ENCODE assay signal across 16 cellular contexts in the genomic region with DNA sequence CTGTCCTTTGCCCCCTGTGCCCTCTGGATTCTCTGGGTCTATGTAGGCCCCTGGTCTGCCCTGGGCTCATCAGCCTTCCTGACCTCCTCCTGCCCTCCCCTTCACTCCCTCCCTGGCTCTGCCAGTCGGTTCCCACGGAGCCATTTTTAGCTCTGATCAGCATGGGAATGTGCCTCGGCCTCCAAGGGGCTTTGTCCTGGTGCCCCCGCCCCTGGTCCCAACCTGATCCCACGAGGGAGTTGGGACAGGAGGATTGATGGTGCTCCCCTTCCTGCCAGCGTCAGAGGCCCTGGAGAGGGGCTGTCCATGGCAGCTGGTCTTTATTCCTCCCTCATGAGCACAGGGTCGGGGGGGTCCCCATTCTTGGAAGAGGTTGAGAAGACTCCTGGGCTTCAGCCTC. TPM values are rescaled to one million over a fixed set of nuclear protein-coding genes. Genes with fewer than 3 reads are reported as not detected.
A peak's percentile ranks its signal among the peaks of the same experiment; 100 is the strongest.
DNase-seq lines count a peak whose midpoint lies in the region; ATAC-seq and TF ChIP-seq lines count a peak whose summit lies in the region.
"Had no signal": no experiment of that assay in that cellular context is flagged by ENCODE, and none has a peak within 500 bp of the region (broad histone marks: within the 10 kb centered on the region; RNA-seq: fewer than 3 reads in every experiment).

No MANE protein-coding gene starts in this region.

- H3K27me3 ChIP-seq in PC-9 (ENCODE audit: insufficient read depth, low read depth) (no peaks in the 10 kb centered on the region), dorsolateral prefrontal cortex (no peaks in the 10 kb centered on the region), suprapubic skin (no peaks in the 10 kb centered on the region), left lung (no peaks in the 10 kb centered on the region)

- WGBS in suprapubic skin, result 51% methylated on average over 6 of the region's 7 CpGs

- peaks cover 54% of the 10 kb centered on the region for H3K4me1 Mint-ChIP-seq in nephron progenitor cell

- H3K79me2 ChIP-seq in PC-9 (ENCODE audit: low read depth), result peaks cover 3% of the 10 kb centered on the region

- no peak overlapping the region; the same call in 1 of the 2 replicates for H3K4me2 ChIP-seq in PC-9

- H3K4me1 ChIP-seq in PC-9 (replicated peaks; ENCODE audit: insufficient read depth), result peaks cover 52% of the 10 kb centered on the region
- peaks cover 53% of the 10 kb centered on the region for H3K4me1 ChIP-seq in suprapubic skin
- H3K4me1 ChIP-seq in left lung, result peaks cover 6 to 32% of the 10 kb centered on the region in 2 donors

- BruUV-seq in PC-9 (replicated peaks; lab: Mats Ljungman, UMichigan), result TSS peak; percentile 9

- TF ChIP-seq EP300 in suprapubic skin (IDR thresholded peaks at IDR 0.05), result no peak

- DNase-seq in PC-9, result no peak
- no peak for DNase-seq in dorsolateral prefrontal cortex
- DNase-seq in nephron progenitor cell, result peak; percentile 60
- no peak for DNase-seq in suprapubic skin (ENCODE audit: low spot score in 2 of 2)
- no peak for DNase-seq in central memory CD4-positive, alpha-beta T cell
- DNase-seq in left lung, result no peak
- DNase-seq in RPMI8226, result no peak
- DNase-seq in activated effector memory CD4-positive, alpha-beta T cell treated with Interleukin-2 at 50 U/mL for 16 hours, result no peak
- DNase-seq: activated T-cell treated with anti-CD3 and anti-CD28 coated beads for 4 hours; stimulated activated CD4-positive, alpha-beta T cell treated with anti-CD3 and anti-CD28 coated beads, Interleukin-12 subunit alpha, Interleukin-12 subunit beta, amount 100 ng/mL, for 4 hours; T-helper 9 cell had no signal

- no peak for ATAC-seq in left lung
- ATAC-seq: stimulated activated naive CD8-positive, alpha-beta T cell treated with anti-CD3 and anti-CD28 coated beads, Interleukin-15, Interleukin-2, amounts not matched to agents 100 U/mL and 50 U/mL, for 24 hours had no signal

- H3K27ac Mint-ChIP-seq in nephron progenitor cell, result peak overlapping the region; percentile 96
- H3K27ac Mint-ChIP-seq: IgD-negative memory B cell had no signal

- H3K36me3 Mint-ChIP-seq in nephron progenitor cell (ENCODE audit: low read depth), result peaks cover 35% of the 10 kb centered on the region
- H3K36me3 Mint-ChIP-seq: activated naive CD4-positive, alpha-beta T cell treated with anti-CD3 and anti-CD28 coated beads, Interleukin-2, amount 50 U/mL, for 72 hours; IgD-negative memory B cell had no signal

- no peak overlapping the region for H2AFZ ChIP-seq in PC-9

- peak overlapping the region; percentile 51 for H3K27ac ChIP-seq in PC-9
- peak overlapping the region in 42 of 59 donors; percentile 4 to 77 (median 46) for H3K27ac ChIP-seq in dorsolateral prefrontal cortex
- H3K27ac ChIP-seq in suprapubic skin, result peak overlapping the region; percentile 70
- peak overlapping the region in 1 of 2 donors; percentile 18 for H3K27ac ChIP-seq in left lung

- POLR2A ChIA-PET in PC-9 (lab: Charles Lee; ENCODE audit: unreplicated experiment), result no interaction called here

- no peaks in the 10 kb centered on the region for H4K20me1 ChIP-seq in PC-9 (ENCODE audit: insufficient read depth)

- H3F3A ChIP-seq in PC-9 (ENCODE audit: insufficient read depth, low read depth), result peaks cover 68% of the 10 kb centered on the region

- H3K4me3 ChIP-seq in PC-9, result no peak overlapping the region
- H3K4me3 ChIP-seq in dorsolateral prefrontal cortex, result no peak overlapping the region
- H3K4me3 ChIP-seq in suprapubic skin, result no peak overlapping the region
- no peak overlapping the region for H3K4me3 ChIP-seq in left lung

- intact Hi-C loops in PC-9 (cut with micrococcal nuclease; ENCODE audit: unreplicated experiment) (loop anchor here (1.0 to 10.0 kb wide), 5 partner anchors 22 to 266 kb away; partner anchors contain the start of gene SNRPE), dorsolateral prefrontal cortex (cut with DNase I) (loop anchor here in 1 of 2 donors (5.0 kb wide), 2 partner anchors 55 to 130 kb away; partner anchors contain the start of gene SOX13), left lung (cut with DNase I) (loop anchor here (5.0 to 10.0 kb wide), 3 partner anchors 52 to 255 kb away; partner anchors contain the start of gene SOX13 (in 1 of the 2))

- TF ChIP-seq POLR2A in suprapubic skin (IDR thresholded peaks at IDR 0.05), result no peak

- no peak overlapping the region for H3K4me3 Mint-ChIP-seq in nephron progenitor cell
- H3K4me3 Mint-ChIP-seq: IgD-negative memory B cell had no signal

- CTCF ChIA-PET in PC-9 (lab: Charles Lee), result no interaction called here

- no peaks in the 10 kb centered on the region for H3K27me3 Mint-ChIP-seq in nephron progenitor cell (ENCODE audit: low read depth, poor library complexity)

- H3K9me3 ChIP-seq in PC-9 (ENCODE audit: insufficient read depth, low read depth), result no peaks in the 10 kb centered on the region
- no peaks in the 10 kb centered on the region for H3K9me3 ChIP-seq in suprapubic skin
- no peaks in the 10 kb centered on the region for H3K9me3 ChIP-seq in left lung

- peaks cover 15% of the 10 kb centered on the region for H3K36me3 ChIP-seq in PC-9 (ENCODE audit: low read depth)
- peaks cover 41% of the 10 kb centered on the region for H3K36me3 ChIP-seq in suprapubic skin
- H3K36me3 ChIP-seq in left lung, result peaks cover 0 to 43% of the 10 kb centered on the region in 2 donors

- H3K9me3 Mint-ChIP-seq in nephron progenitor cell, result no peaks in the 10 kb centered on the region
- H3K9me3 Mint-ChIP-seq: activated naive CD4-positive, alpha-beta T cell treated with anti-CD3 and anti-CD28 coated beads, Interleukin-2, amount 50 U/mL, for 72 hours; IgD-negative memory B cell had no signal

- no peaks in the 10 kb centered on the region for H3K9me2 ChIP-seq in PC-9 (ENCODE audit: insufficient read depth)

- no peak for TF ChIP-seq CTCF in PC-9 (conservative IDR thresholded peaks at IDR 0.05)
- TF ChIP-seq CTCF in dorsolateral prefrontal cortex (IDR thresholded peaks at IDR 0.05 in 54 of 56, conservative IDR thresholded peaks at IDR 0.05 in 2 of 56; ENCODE audit: low read depth in 1 of 56, partially characterized antibody in 56 of 56), result no peak
- no peak for TF ChIP-seq CTCF in nephron progenitor cell (IDR thresholded peaks at IDR 0.05)
- no peak for TF ChIP-seq CTCF in suprapubic skin (IDR thresholded peaks at IDR 0.05)
- TF ChIP-seq CTCF in left lung (IDR thresholded peaks at IDR 0.05), result no peak

RNA-seq across cellular contexts. Expression of gene ETNK2, which starts 24.9 kb away (rescaled TPM):
- total RNA-seq in PC-9 (2021), result 16.3 and 18.3 TPM in 2 replicates
- 10 to 100 TPM in 30 of 120 experiments, 1 to 10 TPM in 90; 3.3 to 17.5 (median 8.5) TPM for total RNA-seq in dorsolateral prefrontal cortex
- total RNA-seq in suprapubic skin, result 10 to 100 TPM; 25.5 to 47.7 (median 36.0) TPM
- 1 to 10 TPM; 2.6 to 6.4 TPM for total RNA-seq in left lung

RNA-seq across cellular contexts. Expression of gene REN, which starts 39.2 kb away (rescaled TPM):
- 0.81 TPM in 1 of 2 replicates, not detected in the other for total RNA-seq in PC-9 (2021)
- under 1 TPM in 3 of 120 experiments, not detected in 117; 0.32 to 0.69 (median 0.48) TPM for total RNA-seq in dorsolateral prefrontal cortex
- under 1 TPM in 1 of 4 donors, not detected in 3; 0.44 TPM for total RNA-seq in suprapubic skin
- 1 to 10 TPM in 1 of 2 donors, under 1 TPM in 1; 0.18 to 2.4 TPM for total RNA-seq in left lung
- total RNA-seq: activated naive CD4-positive, alpha-beta T cell treated with anti-CD3 and anti-CD28 coated beads, Interleukin-2, amount 50 U/mL, for 72 hours; frontal cortex; SK-MEL-5 had no signal

RNA-seq across cellular contexts. Expression of gene SOX13, which starts 54.0 kb away (rescaled TPM):
- 89.9 and 102 TPM in 2 replicates for total RNA-seq in PC-9 (2021)
- 10 to 100 TPM; 13.7 to 62.1 (median 24.8) TPM for total RNA-seq in dorsolateral prefrontal cortex
- total RNA-seq in suprapubic skin, result 10 to 100 TPM; 10.1 to 20.6 (median 15.6) TPM
- 10 to 100 TPM; 41.7 to 45.0 TPM for total RNA-seq in left lung
